8 cellular contexts compared by ENCODE assay signal in the genomic region with DNA sequence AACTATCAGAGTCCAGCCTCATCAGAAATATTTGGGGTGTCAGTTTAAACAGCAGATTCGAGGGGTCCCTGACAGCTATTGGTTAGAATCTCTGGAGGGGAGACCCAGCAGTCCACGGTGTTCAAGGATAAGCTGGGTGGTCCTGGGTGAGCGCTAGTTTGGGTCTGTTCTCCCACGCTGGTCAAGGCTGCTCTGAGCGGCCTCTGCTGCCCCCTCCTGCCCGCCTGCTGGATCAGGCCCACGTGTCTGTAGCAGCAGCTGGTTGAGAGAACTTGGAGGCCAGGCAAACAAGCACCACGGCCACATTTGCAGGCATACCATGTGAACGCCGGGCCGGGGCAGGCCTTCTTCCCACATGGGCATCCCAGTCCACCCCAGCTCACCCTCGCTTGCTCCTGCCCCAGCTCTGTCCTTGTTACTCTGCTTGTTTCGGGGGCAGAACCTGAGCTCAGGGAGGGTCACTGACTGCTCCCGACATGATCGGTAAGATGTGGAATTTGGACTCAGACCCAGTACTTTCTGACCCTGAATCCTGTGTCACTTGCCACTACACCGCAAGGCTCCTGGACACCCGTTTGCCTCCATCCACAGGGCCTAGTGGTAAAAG. TPM values are rescaled to one million over a fixed set of nuclear protein-coding genes. Genes with fewer than 3 reads are reported as not detected.
A peak's percentile ranks its signal among the peaks of the same experiment; 100 is the strongest.
DNase-seq lines count a peak whose midpoint lies in the region; ATAC-seq and TF ChIP-seq lines count a peak whose summit lies in the region.

No MANE protein-coding gene starts in this region.

- H3K9me3 ChIP-seq in iPS-15b (ENCODE audit: control insufficient read depth, insufficient read depth, low read length) = no peaks in the 10 kb centered on the region
- no peaks in the 10 kb centered on the region for H3K9me3 ChIP-seq in smooth muscle cell (replicated peaks; ENCODE audit: low read depth)

- ATAC-seq in activated T-cell treated with anti-CD3 and anti-CD28 coated beads, Interleukin-2, amount 50 U/mL, for 72 hours (replicated peaks in 1 of 2) = peak; percentile 65 to 67
- ATAC-seq in HG03521 (IDR thresholded peaks at IDR 0.05; ENCODE audit: unreplicated experiment) = no peak

- peaks cover 29% of the 10 kb centered on the region for H4K20me1 ChIP-seq in smooth muscle cell (ENCODE audit: low read depth)

- no peaks in the 10 kb centered on the region for H3K36me3 Mint-ChIP-seq in activated T-cell treated with anti-CD3 and anti-CD28 coated beads, Interleukin-2, amount 50 U/mL, for 72 hours (ENCODE audit: insufficient read depth in 2 of 2)

- H3K4me3 ChIP-seq in NB4 (ENCODE audit: low read depth, low read length) (no peak overlapping the region), astrocyte of the cerebellum (ENCODE audit: low read depth, low read length) (no peak overlapping the region), iPS-15b (ENCODE audit: low read depth, low read length) (peak overlapping the region; percentile 13), smooth muscle cell (no peak overlapping the region)

- H3K4me2 ChIP-seq in smooth muscle cell = peak overlapping the region; percentile 89

- peaks cover 36% of the 10 kb centered on the region for H3K79me2 ChIP-seq in smooth muscle cell (ENCODE audit: low read depth)

- H3K27me3 ChIP-seq in iPS-15b (ENCODE audit: control insufficient read depth, insufficient read depth, low read length) = peaks cover 73% of the 10 kb centered on the region
- peaks cover 37% of the 10 kb centered on the region for H3K27me3 ChIP-seq in smooth muscle cell (ENCODE audit: low read depth)

- peaks cover 13% of the 10 kb centered on the region for H3K4me1 Mint-ChIP-seq in activated T-cell treated with anti-CD3 and anti-CD28 coated beads, Interleukin-2, amount 50 U/mL, for 72 hours (ENCODE audit: low read depth)

- no peak overlapping the region for H3K4me3 Mint-ChIP-seq in activated T-cell treated with anti-CD3 and anti-CD28 coated beads, Interleukin-2, amount 50 U/mL, for 72 hours

- H3K27ac Mint-ChIP-seq in activated T-cell treated with anti-CD3 and anti-CD28 coated beads, Interleukin-2, amount 50 U/mL, for 72 hours = no peak overlapping the region

- H3K4me1 ChIP-seq in iPS-15b (ENCODE audit: control insufficient read depth, insufficient read depth, low read length) = no peaks in the 10 kb centered on the region
- H3K4me1 ChIP-seq in smooth muscle cell (ENCODE audit: low read depth) = peaks cover 6% of the 10 kb centered on the region

- TF ChIP-seq CTCF in NB4 (IDR thresholded peaks at IDR 0.05; ENCODE audit: low read depth, low read length) (peak; percentile 82), astrocyte of the cerebellum (IDR thresholded peaks at IDR 0.05; ENCODE audit: low read depth, low read length, missing control alignments) (peak; percentile 89), smooth muscle cell (IDR thresholded peaks at IDR 0.05; ENCODE audit: borderline replicate concordance, insufficient read depth, poor library complexity, severe bottlenecking) (peak; percentile 79)

- 36% methylated on average over 15 of the region's 17 CpGs for WGBS in smooth muscle cell (ENCODE audit: low lambda C conversion rate)

- peaks cover 6% of the 10 kb centered on the region for H3F3A ChIP-seq in smooth muscle cell (ENCODE audit: low read depth)

- H3K36me3 ChIP-seq in iPS-15b (ENCODE audit: control insufficient read depth, insufficient read depth, low read length) (no peaks in the 10 kb centered on the region), smooth muscle cell (ENCODE audit: low read depth) (no peaks in the 10 kb centered on the region)

- DNase-seq in activated T-cell treated with anti-CD3 and anti-CD28 coated beads, Interleukin-2, amount 50 U/mL, for 72 hours = peak; percentile 45 to 55
- no peak for DNase-seq in activated T-cell treated with anti-CD3 and anti-CD28 coated beads, Interleukin-2, amount 50 U/mL, for 48 hours
- DNase-seq in NB4 (ENCODE audit: low read depth) = peak; percentile 79
- peak; percentile 54 for DNase-seq in astrocyte of the cerebellum (ENCODE audit: low read depth)
- peak; percentile 31 for DNase-seq in smooth muscle cell (lab: John Stamatoyannopoulos, UW; ENCODE audit: unreplicated experiment)
- no peak for DNase-seq in cortex of kidney (lab: John Stamatoyannopoulos, UW)

- in situ Hi-C loops in astrocyte of the cerebellum (cut with HindIII; ENCODE audit: low sequenced_read_pairs) = loop anchor here (5.0 kb wide), 2 partner anchors 175 to 445 kb away; no protein-coding TSS in a partner anchor

- H3K9me3 Mint-ChIP-seq in activated T-cell treated with anti-CD3 and anti-CD28 coated beads, Interleukin-2, amount 50 U/mL, for 72 hours = no peaks in the 10 kb centered on the region

- H2AFZ ChIP-seq in smooth muscle cell (ENCODE audit: low read depth) = no peak overlapping the region

- TF ChIP-seq POLR2A in NB4 (IDR thresholded peaks at IDR 0.05; ENCODE audit: extremely low read depth, insufficient read length) = no peak

- peaks cover 66% of the 10 kb centered on the region for H3K27me3 Mint-ChIP-seq in activated T-cell treated with anti-CD3 and anti-CD28 coated beads, Interleukin-2, amount 50 U/mL, for 72 hours (ENCODE audit: low read depth)

- no peak overlapping the region for H3K9ac ChIP-seq in iPS-15b (ENCODE audit: low read depth, low read length)
- H3K9ac ChIP-seq in smooth muscle cell (ENCODE audit: low read depth) = no peak overlapping the region

- no peak overlapping the region for H3K27ac ChIP-seq in smooth muscle cell (ENCODE audit: low read depth)

RNA-seq across cellular contexts. Expression of a gene that starts 7.4 kb away (rescaled TPM):
- total RNA-seq in activated T-cell treated with anti-CD3 and anti-CD28 coated beads, Interleukin-2, amount 50 U/mL, for 72 hours = not detected
- total RNA-seq in smooth muscle cell = 15.6 and 24.7 TPM in 2 replicates
- 30.5 and 31.5 TPM in 2 replicates for polyA plus RNA-seq in smooth muscle cell

RNA-seq across cellular contexts. Expression of a gene that starts 37.3 kb away (rescaled TPM):
- 10 to 100 TPM; 21.2 to 22.4 TPM for total RNA-seq in activated T-cell treated with anti-CD3 and anti-CD28 coated beads, Interleukin-2, amount 50 U/mL, for 72 hours
- total RNA-seq in smooth muscle cell = 14.7 and 23.0 TPM in 2 replicates
- polyA plus RNA-seq in smooth muscle cell = 13.3 and 16.5 TPM in 2 replicates

RNA-seq across cellular contexts. Expression of a gene that starts 48.9 kb away (rescaled TPM):
- not detected for total RNA-seq in activated T-cell treated with anti-CD3 and anti-CD28 coated beads, Interleukin-2, amount 50 U/mL, for 72 hours
- total RNA-seq in smooth muscle cell = 2.7 and 2.8 TPM in 2 replicates
- polyA plus RNA-seq in smooth muscle cell = 18.0 and 18.1 TPM in 2 replicates

Comparison
In these comparisons a context has a peak if more than half of its experiments do, and no peak if none do; other contexts are left out.
1. DNase-seq: peak in activated T-cell treated with anti-CD3 and anti-CD28 coated beads, Interleukin-2, amount 50 U/mL, for 72 hours (2 of 2), NB4 (single experiment), astrocyte of the cerebellum (single experiment) and smooth muscle cell (single experiment); none in activated T-cell treated with anti-CD3 and anti-CD28 coated beads, Interleukin-2, amount 50 U/mL, for 48 hours (0 of 2) and cortex of kidney (single experiment).
2. RNA of a gene that starts 7.4 kb away (total RNA-seq): 15.6 to 24.7 TPM in smooth muscle cell; not detected in activated T-cell treated with anti-CD3 and anti-CD28 coated beads, Interleukin-2, amount 50 U/mL, for 72 hours; every median in the first group is over 10 times any median in the second.
3. Peak in every context shown above with its lines, with median percentiles within 50 percentile points of each other: CTCF ChIP-seq.